10 cellular contexts compared by ENCODE assay signal in genomic region chr2:141534671-141535359, GRCh38.
DNase-seq lines count a peak whose midpoint lies in the region; ATAC-seq and TF ChIP-seq lines count a peak whose summit lies in the region.
"Had no signal": no experiment of that assay in that cellular context is flagged by ENCODE, and none has a peak within 500 bp of the region (broad histone marks: within the 10 kb centered on the region; RNA-seq: fewer than 3 reads in every experiment).

No MANE protein-coding gene starts in this region.

- no peak overlapping the region for H3K27ac Mint-ChIP-seq in natural killer cell treated with Interleukin-12 subunit alpha and Interleukin-12 subunit beta and Interleukin-15 and Interleukin-18, amount 100 ng/mL, for 72 hours

- DNase-seq in cardiac muscle cell (ENCODE audit: low read depth in 1 of 2, low spot score in 1 of 2) (no peak), left ventricle myocardium superior (no peak), SKM-1 (lab: John Stamatoyannopoulos, UW; ENCODE audit: unreplicated experiment) (peak; percentile 94), NCI-H2107 treated with DMSO at 0.1 percent for 48 hours (lab: John Stamatoyannopoulos, UW; ENCODE audit: unreplicated experiment) (no peak), NCI-H1417 (lab: John Stamatoyannopoulos, UW) (no peak), NCI-H1105 (lab: John Stamatoyannopoulos, UW) (no peak)
- no peak for DNase-seq in natural killer cell treated with Interleukin-12 subunit alpha and Interleukin-12 subunit beta and Interleukin-15 and Interleukin-18, amount 100 ng/mL, for 72 hours (ENCODE audit: low spot score)
- DNase-seq: activated T-cell treated with anti-CD3 and anti-CD28 coated beads, Interleukin-2, amount 50 U/mL, for 1 hour; NCI-H526 had no signal

- no peak for ATAC-seq in left ventricle myocardium superior
- ATAC-seq in HG03103 (IDR thresholded peaks at IDR 0.05; ENCODE audit: low read depth, unreplicated experiment) = peak; percentile 89
- ATAC-seq in natural killer cell treated with Interleukin-12 subunit alpha and Interleukin-12 subunit beta and Interleukin-15 and Interleukin-18, amount 100 ng/mL, for 72 hours = no peak

- H3K27me3 Mint-ChIP-seq in natural killer cell treated with Interleukin-12 subunit alpha and Interleukin-12 subunit beta and Interleukin-15 and Interleukin-18, amount 100 ng/mL, for 72 hours = no peaks in the 10 kb centered on the region

- no peaks in the 10 kb centered on the region for H3K36me3 Mint-ChIP-seq in natural killer cell treated with Interleukin-12 subunit alpha and Interleukin-12 subunit beta and Interleukin-15 and Interleukin-18, amount 100 ng/mL, for 72 hours

- intact Hi-C loops in left ventricle myocardium superior (cut with micrococcal nuclease) = no loop called here

- H3K27ac ChIP-seq in cardiac muscle cell = peak overlapping the region; percentile 54

- H3K9me3 ChIP-seq in cardiac muscle cell (ENCODE audit: low read depth) = no peaks in the 10 kb centered on the region

- H3K4me3 Mint-ChIP-seq in natural killer cell treated with Interleukin-12 subunit alpha and Interleukin-12 subunit beta and Interleukin-15 and Interleukin-18, amount 100 ng/mL, for 72 hours = no peak overlapping the region

- peaks cover 0 to 4% of the 10 kb centered on the region in 2 donors for H3K4me1 Mint-ChIP-seq in natural killer cell treated with Interleukin-12 subunit alpha and Interleukin-12 subunit beta and Interleukin-15 and Interleukin-18, amount 100 ng/mL, for 72 hours (ENCODE audit: low read depth in 2 of 2)

- H3K4me1 ChIP-seq in cardiac muscle cell (ENCODE audit: low read depth) = peaks cover 16% of the 10 kb centered on the region

- peaks cover 7% of the 10 kb centered on the region for H3K9me3 Mint-ChIP-seq in natural killer cell treated with Interleukin-12 subunit alpha and Interleukin-12 subunit beta and Interleukin-15 and Interleukin-18, amount 100 ng/mL, for 72 hours

- H3K27me3 ChIP-seq in cardiac muscle cell = no peaks in the 10 kb centered on the region

- no peak for TF ChIP-seq CTCF in cardiac muscle cell (IDR thresholded peaks at IDR 0.05; ENCODE audit: low read depth, low read length)

- no peak overlapping the region for H3K4me3 ChIP-seq in cardiac muscle cell

- H3K36me3 ChIP-seq in cardiac muscle cell = no peaks in the 10 kb centered on the region
